ENCODE assay signal across 8 cellular contexts in the genomic region with DNA sequence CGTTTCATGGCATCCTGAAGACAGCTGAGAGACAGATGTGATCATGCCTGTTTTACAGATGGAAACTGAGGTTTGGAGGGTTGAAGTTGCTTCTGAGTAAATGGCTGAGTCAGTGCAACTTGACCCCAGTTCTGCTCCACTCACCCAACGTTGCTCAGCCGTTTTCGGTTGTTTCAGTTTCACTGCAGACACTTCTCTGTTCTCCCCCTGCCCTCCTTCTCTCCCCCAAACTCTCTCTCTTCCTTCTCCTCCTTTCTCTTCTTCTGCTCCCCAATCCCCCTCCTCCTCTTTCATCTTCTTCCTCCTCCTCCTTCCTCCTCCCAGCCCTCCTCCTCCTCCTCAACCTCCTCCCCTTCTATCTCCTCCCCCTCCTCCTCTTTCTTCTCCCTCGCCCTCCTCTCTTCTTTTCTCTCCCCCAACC. TPM values are rescaled to one million over a fixed set of nuclear protein-coding genes. Genes with fewer than 3 reads are reported as not detected.
DNase-seq lines count a peak whose midpoint lies in the region; ATAC-seq and TF ChIP-seq lines count a peak whose summit lies in the region.

No MANE protein-coding gene starts in this region.

- H3K4me3 Mint-ChIP-seq in endodermal cell, result no peak overlapping the region

- H3K36me3 ChIP-seq in HCT116 (ENCODE audit: control insufficient read depth in 1 of 2, insufficient read depth in 2 of 2, low read length in 2 of 2), result no peaks in the 10 kb centered on the region
- H3K36me3 ChIP-seq in endodermal cell (ENCODE audit: control insufficient read depth, insufficient read depth, low read length), result no peaks in the 10 kb centered on the region

- H3K27me3 ChIP-seq in HCT116 (ENCODE audit: insufficient read depth, low read length), result no peaks in the 10 kb centered on the region
- no peaks in the 10 kb centered on the region for H3K27me3 ChIP-seq in endodermal cell (ENCODE audit: control insufficient read depth, insufficient read depth, low read length, poor library complexity, severe bottlenecking)

- TF ChIP-seq RAD21 in HCT116 (IDR thresholded peaks at IDR 0.05; ENCODE audit: low read depth), result no peak

- CTCF ChIA-PET in HCT116 (lab: Charles Lee), result no interaction called here

- H3K36me3 Mint-ChIP-seq in endodermal cell (ENCODE audit: low read depth), result no peaks in the 10 kb centered on the region

- H3K9ac ChIP-seq in HCT116 (ENCODE audit: low read length) (peak overlapping the region; percentile 24), endodermal cell (ENCODE audit: extremely low read depth, low read length, poor library complexity, severe bottlenecking) (no peak overlapping the region)

- TF ChIP-seq CTCF in HCT116 (IDR thresholded peaks at IDR 0.05 in 2 of 3, conservative IDR thresholded peaks at IDR 0.05 in 1 of 3; ENCODE audit: borderline replicate concordance in 1 of 3, insufficient read depth in 1 of 3, low read depth in 2 of 3, low read length in 2 of 3) (no peak), coronary artery (IDR thresholded peaks at IDR 0.05) (no peak), endodermal cell (conservative IDR thresholded peaks at IDR 0.05) (no peak)

- H3K4me3 ChIP-seq in HCT116 (replicated peaks in 1 of 2; ENCODE audit: low read depth in 1 of 2, low read length in 2 of 2) (peak overlapping the region; percentile 14 to 15; a peak in 2 of 4 replicates), coronary artery (no peak overlapping the region), endodermal cell (ENCODE audit: low read length) (no peak overlapping the region)

- no peaks in the 10 kb centered on the region for H3K4me1 Mint-ChIP-seq in endodermal cell

- POLR2A ChIA-PET in HCT116 (lab: Charles Lee), result interaction anchor here (1.4 kb wide), 1 partner anchor 9 kb away, joined by 9 read pairs; a partner anchor contains a TSS

- TF ChIP-seq POLR2A in HCT116 (IDR thresholded peaks at IDR 0.05; ENCODE audit: borderline replicate concordance, extremely low read depth, insufficient read depth, insufficient read length), result no peak

- 67 to 81% methylated on average over 3 to 5 of the region's 5 CpGs for WGBS in endodermal cell (ENCODE audit: insufficient coverage in 1 of 2, insufficient read length in 1 of 2), 2 experiments

- H3K27me3 Mint-ChIP-seq in endodermal cell (ENCODE audit: insufficient read depth), result peaks cover 4% of the 10 kb centered on the region

- intact Hi-C loops in HCT116 (cut with micrococcal nuclease), result no loop called here

- H3K27ac Mint-ChIP-seq in endodermal cell, result no peak overlapping the region

- ATAC-seq in HCT116 (no peak), GM19328 (IDR thresholded peaks at IDR 0.05; ENCODE audit: unreplicated experiment) (no peak)

- H3K4me2 ChIP-seq in HCT116 (ENCODE audit: low read length), result peak overlapping the region; percentile 75

- H3K79me2 ChIP-seq in HCT116 (ENCODE audit: insufficient read depth, low read length), result no peaks in the 10 kb centered on the region

- RAD21 ChIA-PET in HCT116 (lab: Charles Lee; ENCODE audit: low non-redundant PET in 1 of 2, low total read pairs in 2 of 2, uncharacterized antibody in 2 of 2, unreplicated experiment in 2 of 2), result no interaction called here

- no peaks in the 10 kb centered on the region for H3K9me3 Mint-ChIP-seq in endodermal cell

- DNase-seq in GM04504 (ENCODE audit: low read depth), result peak; percentile 35
- no peak for DNase-seq in HCT116 (ENCODE audit: low read depth, low spot score)
- peak; percentile 32 for DNase-seq in RKO (ENCODE audit: low spot score)
- DNase-seq in kidney glomerular epithelial cell (lab: John Stamatoyannopoulos, UW), result peak; percentile 38
- no peak for DNase-seq in SW480 (ENCODE audit: low spot score)
- DNase-seq in coronary artery (ENCODE audit: low spot score), result no peak
- no peak for DNase-seq in endodermal cell

- H3K9me2 ChIP-seq in HCT116 (ENCODE audit: insufficient read depth), result no peaks in the 10 kb centered on the region

- peaks cover 46 to 69% of the 10 kb centered on the region in 2 experiments for H3K4me1 ChIP-seq in HCT116 (ENCODE audit: control insufficient read depth in 1 of 2, insufficient read depth in 2 of 2, low read length in 2 of 2)
- H3K4me1 ChIP-seq in endodermal cell (ENCODE audit: control insufficient read depth, insufficient read depth, low read length), result no peaks in the 10 kb centered on the region

- H2AFZ ChIP-seq in HCT116 (ENCODE audit: low read depth, low read length, poor library complexity, severe bottlenecking), result peak overlapping the region; percentile 41

- H3K9me3 ChIP-seq in HCT116 (ENCODE audit: control insufficient read depth in 1 of 2, insufficient read depth in 1 of 2, low read depth in 1 of 2, low read length in 2 of 2) (no peaks in the 10 kb centered on the region), endodermal cell (ENCODE audit: control insufficient read depth, low read length) (no peaks in the 10 kb centered on the region)

- H4K20me1 ChIP-seq in HCT116 (ENCODE audit: insufficient read depth), result no peaks in the 10 kb centered on the region

- BruUV-seq in HCT116 (replicated peaks; lab: Mats Ljungman, UMichigan), result no TSS peak

- H3K27ac ChIP-seq in HCT116 (ENCODE audit: low read depth, low read length) (peak overlapping the region; percentile 87), coronary artery (no peak overlapping the region), endodermal cell (ENCODE audit: low read depth, low read length) (no peak overlapping the region)

TF ChIP-seq in HCT116, 20 proteins besides CTCF, POLR2A, EP300 and RAD21:
- TF ChIP-seq CBX3 (IDR thresholded peaks at IDR 0.05; ENCODE audit: low read depth) (0 out of 2 replicates have a peak, but pooled peaks have one; percentile 13), CEBPB (IDR thresholded peaks at IDR 0.05; ENCODE audit: low read depth) (no peak)

RNA-seq across cellular contexts. Expression of a gene that starts 9.4 kb away (rescaled TPM):
- 67.7 TPM for total RNA-seq in HCT116 (2021; ENCODE audit: unreplicated experiment)
- 29.2 and 36.3 TPM in 2 replicates for polyA plus RNA-seq in HCT116 (2012)
- 10 to 100 TPM; 30.9 to 31.1 TPM for total RNA-seq in endodermal cell
- polyA plus RNA-seq in endodermal cell (2013, experiment 1 of 2), result 36.7 TPM
- 34.9 TPM for polyA plus RNA-seq in endodermal cell (2013, experiment 2 of 2)

RNA-seq across cellular contexts. Expression of a gene that starts 41.0 kb away (rescaled TPM):
- total RNA-seq in HCT116 (2021; ENCODE audit: unreplicated experiment) (0.61 TPM), endodermal cell (under 1 TPM; 0.09 to 0.29 TPM)
- polyA plus RNA-seq in HCT116 (2012), result 0.35 and 0.36 TPM in 2 replicates
- 0.11 TPM for polyA plus RNA-seq in endodermal cell (2013, experiment 1 of 2)
- 0.12 TPM for polyA plus RNA-seq in endodermal cell (2013, experiment 2 of 2)

RNA-seq across cellular contexts. Expression of a gene that starts 51.6 kb away (rescaled TPM):
- total RNA-seq in HCT116 (2021; ENCODE audit: unreplicated experiment) (61.9 TPM), endodermal cell (10 to 100 TPM; 47.1 to 51.2 TPM)
- polyA plus RNA-seq in HCT116 (2012), result 47.3 and 48.1 TPM in 2 replicates
- 32.4 TPM for polyA plus RNA-seq in endodermal cell (2013, experiment 1 of 2)
- 31.2 TPM for polyA plus RNA-seq in endodermal cell (2013, experiment 2 of 2)

Comparison
In these comparisons a context has a peak if more than half of its experiments do, and no peak if none do; other contexts are left out.
1. DNase-seq: peak in GM04504 (single experiment), RKO (single experiment) and kidney glomerular epithelial cell (single experiment); none in HCT116 (single experiment), SW480 (single experiment), coronary artery (single experiment) and endodermal cell (single experiment).
2. H3K4me3 ChIP-seq: peak in HCT116 (2 of 2); none in coronary artery (single experiment) and endodermal cell (single experiment).